Comparison of ENCODE assay signal across 31 cellular contexts in genomic region chr19:7687177-7687576, GRCh38. TPM values are rescaled to one million over a fixed set of nuclear protein-coding genes. Genes with fewer than 3 reads are reported as not detected.
"Had no signal": no experiment of that assay in that cellular context is flagged by ENCODE, and none has a peak within 500 bp of the region (broad histone marks: within the 10 kb centered on the region; RNA-seq: fewer than 3 reads in every experiment).

No MANE protein-coding gene starts in this region.

- H3K27me3 Mint-ChIP-seq: activated naive CD4-positive, alpha-beta T cell treated with anti-CD3 and anti-CD28 coated beads, Interleukin-2, amount 50 U/mL, for 24 hours; naive thymus-derived CD4-positive, alpha-beta T cell; type B pancreatic cell had no signal

- H2AFZ ChIP-seq: hepatocyte, neural progenitor cell had no signal

- H3K4me3 ChIP-seq: body of pancreas, cardiac muscle cell, hepatocyte, lower lobe of right lung, neural progenitor cell, pancreas, psoas muscle, right atrium auricular region, vagina had no signal

- FAIRE-seq: pancreas had no signal

- H3K27me3 ChIP-seq: body of pancreas, cardiac muscle cell, hepatocyte, neural progenitor cell, pancreas, right atrium auricular region, vagina had no signal

- ATAC-seq: activated CD8-positive, alpha-beta T cell treated with anti-CD3 and anti-CD28 coated beads, Interleukin-2, amount 10 ng/mL, durations not matched to agents 7 days and 5 days; body of pancreas; left lobe of liver; lower lobe of right lung; naive thymus-derived CD4-positive, alpha-beta T cell; pancreas; psoas muscle had no signal

- H3K9me3 ChIP-seq: body of pancreas, lower lobe of right lung, pancreas, psoas muscle, right atrium auricular region, vagina had no signal

- H3K27ac ChIP-seq: body of pancreas, cardiac muscle cell, epithelial cell of prostate, hepatocyte, lower lobe of right lung, neural progenitor cell, pancreas, psoas muscle, right atrium auricular region, vagina, VCaP had no signal

- H3K36me3 Mint-ChIP-seq: activated naive CD4-positive, alpha-beta T cell treated with anti-CD3 and anti-CD28 coated beads, Interleukin-2, amount 50 U/mL, for 24 hours had no signal

- H3K4me2 ChIP-seq: hepatocyte, neural progenitor cell had no signal

- H3K9me3 Mint-ChIP-seq: activated naive CD4-positive, alpha-beta T cell treated with anti-CD3 and anti-CD28 coated beads, Interleukin-2, amount 50 U/mL, for 24 hours; activated T-helper 1 cell treated with anti-CD3 and anti-CD28 coated beads, Interleukin-12 subunit alpha, Interleukin-12 subunit beta, Interleukin-2, Interleukin-4 antibody, amounts not matched to agents 30 ng/mL and 10 ng/mL and 1 ng/mL, durations not matched to agents 14 hours and 24 hours and 36 hours; naive thymus-derived CD4-positive, alpha-beta T cell; neural progenitor cell; type B pancreatic cell had no signal

- H3K4me3 Mint-ChIP-seq: activated CD8-positive, alpha-beta T cell treated with anti-CD3 and anti-CD28 coated beads, Interleukin-2, amount 10 ng/mL, durations not matched to agents 7 days and 5 days; activated naive CD4-positive, alpha-beta T cell treated with anti-CD3 and anti-CD28 coated beads, Interleukin-2, amount 50 U/mL, for 24 hours; activated T-helper 1 cell treated with anti-CD3 and anti-CD28 coated beads, Interleukin-12 subunit alpha, Interleukin-12 subunit beta, Interleukin-2, Interleukin-4 antibody, amounts not matched to agents 30 ng/mL and 10 ng/mL and 1 ng/mL, durations not matched to agents 14 hours and 24 hours and 36 hours; immature natural killer cell; naive thymus-derived CD4-positive, alpha-beta T cell; neural progenitor cell; type B pancreatic cell had no signal

- H3K36me3 ChIP-seq: neural progenitor cell had no signal

- DNase-seq: activated CD4-positive, alpha-beta T cell treated with anti-CD3 and anti-CD28 coated beads for 1 hour; activated CD4-positive, alpha-beta T cell treated with anti-CD3 and anti-CD28 coated beads, Interleukin-2, amount 50 U/mL, for 1 hour; activated CD8-positive, alpha-beta T cell treated with anti-CD3 and anti-CD28 coated beads, Interleukin-2, amount 10 ng/mL, durations not matched to agents 7 days and 5 days; activated gamma-delta T cell; anterior cingulate cortex; body of pancreas; cortex of kidney; foreskin fibroblast; immature natural killer cell; lower lobe of right lung; naive thymus-derived CD4-positive, alpha-beta T cell; pancreas; psoas muscle; stimulated activated CD4-positive, alpha-beta T cell treated with anti-CD3 and anti-CD28 coated beads, Interleukin-12 subunit alpha, Interleukin-12 subunit beta, amount 100 ng/mL, for 4 hours had no signal

- H3K27ac Mint-ChIP-seq: activated CD8-positive, alpha-beta T cell treated with anti-CD3 and anti-CD28 coated beads, Interleukin-2, amount 10 ng/mL, durations not matched to agents 7 days and 5 days; activated naive CD4-positive, alpha-beta T cell treated with anti-CD3 and anti-CD28 coated beads, Interleukin-2, amount 50 U/mL, for 24 hours; activated T-helper 1 cell treated with anti-CD3 and anti-CD28 coated beads, Interleukin-12 subunit alpha, Interleukin-12 subunit beta, Interleukin-2, Interleukin-4 antibody, amounts not matched to agents 30 ng/mL and 10 ng/mL and 1 ng/mL, durations not matched to agents 14 hours and 24 hours and 36 hours; neural progenitor cell; type B pancreatic cell had no signal

- H3K9ac ChIP-seq: neural progenitor cell had no signal

- H3K4me1 ChIP-seq: neural progenitor cell, pancreas, psoas muscle had no signal

RNA-seq across cellular contexts. Expression of gene MCEMP1, which starts 10.3 kb away (rescaled TPM):
- total RNA-seq: activated CD8-positive, alpha-beta T cell treated with anti-CD3 and anti-CD28 coated beads, Interleukin-2, amount 10 ng/mL, durations not matched to agents 7 days and 5 days; activated T-helper 1 cell treated with anti-CD3 and anti-CD28 coated beads, Interleukin-12 subunit alpha, Interleukin-12 subunit beta, Interleukin-2, Interleukin-4 antibody, amounts not matched to agents 30 ng/mL and 10 ng/mL and 1 ng/mL, durations not matched to agents 14 hours and 24 hours and 36 hours; body of pancreas; cardiac muscle cell; cerebellum; fibroblast of lung; hepatocyte; kidney epithelial cell; T-helper 2 cell treated with Interferon-gamma antibody and Interleukin-4, amounts not matched to agents 100 ng/mL and 5 ng/mL, for 36 hours; temporal lobe; vagina had no signal
- polyA plus RNA-seq: cardiac muscle cell; fibroblast of lung; hepatocyte; naive thymus-derived CD4-positive, alpha-beta T cell had no signal

RNA-seq across cellular contexts. Expression of gene FCER2, which starts 14.8 kb away (rescaled TPM):
- total RNA-seq: activated T-helper 1 cell treated with anti-CD3 and anti-CD28 coated beads, Interleukin-12 subunit alpha, Interleukin-12 subunit beta, Interleukin-2, Interleukin-4 antibody, amounts not matched to agents 30 ng/mL and 10 ng/mL and 1 ng/mL, durations not matched to agents 14 hours and 24 hours and 36 hours; body of pancreas; cardiac muscle cell; fibroblast of lung; hepatocyte; kidney epithelial cell; right atrium auricular region; vagina had no signal
- polyA plus RNA-seq: cardiac muscle cell, fibroblast of lung, hepatocyte had no signal

RNA-seq across cellular contexts. Expression of gene RETN, which starts 18.3 kb away (rescaled TPM):
- total RNA-seq: activated T-helper 1 cell treated with anti-CD3 and anti-CD28 coated beads, Interleukin-12 subunit alpha, Interleukin-12 subunit beta, Interleukin-2, Interleukin-4 antibody, amounts not matched to agents 30 ng/mL and 10 ng/mL and 1 ng/mL, durations not matched to agents 14 hours and 24 hours and 36 hours; body of pancreas; cardiac muscle cell; fibroblast of lung; hepatocyte; left lobe of liver; mucosa of gallbladder; pancreas; right atrium auricular region; T-helper 2 cell treated with Interferon-gamma antibody and Interleukin-4, amounts not matched to agents 100 ng/mL and 5 ng/mL, for 36 hours; vagina had no signal
- polyA plus RNA-seq: cardiac muscle cell; fibroblast of lung; naive thymus-derived CD4-positive, alpha-beta T cell had no signal

RNA-seq across cellular contexts. Expression of gene CLEC4G, which starts 44.7 kb away (rescaled TPM):
- total RNA-seq: activated CD8-positive, alpha-beta T cell treated with anti-CD3 and anti-CD28 coated beads, Interleukin-2, amount 10 ng/mL, durations not matched to agents 7 days and 5 days; activated T-helper 1 cell treated with anti-CD3 and anti-CD28 coated beads, Interleukin-12 subunit alpha, Interleukin-12 subunit beta, Interleukin-2, Interleukin-4 antibody, amounts not matched to agents 30 ng/mL and 10 ng/mL and 1 ng/mL, durations not matched to agents 14 hours and 24 hours and 36 hours; cardiac muscle cell; fibroblast of lung; hepatocyte; kidney epithelial cell; T-helper 2 cell treated with Interferon-gamma antibody and Interleukin-4, amounts not matched to agents 100 ng/mL and 5 ng/mL, for 36 hours had no signal
- polyA plus RNA-seq: cardiac muscle cell; fibroblast of lung; hepatocyte; naive thymus-derived CD4-positive, alpha-beta T cell had no signal
